8 cellular contexts compared by ENCODE assay signal in genomic region chr4:6926681-6927478, GRCh38. TPM values are rescaled to one million over a fixed set of nuclear protein-coding genes. Genes with fewer than 3 reads are reported as not detected.
A peak's percentile ranks its signal among the peaks of the same experiment; 100 is the strongest.
DNase-seq lines count a peak whose midpoint lies in the region; ATAC-seq lines count a peak whose summit lies in the region.

No MANE protein-coding gene starts in this region.

- POLR2A ChIA-PET in CD8-positive, alpha-beta memory T cell (lab: Charles Lee): interaction anchor here (0.6 to 1.1 kb wide), 4 partner anchors 8 to 252 kb away, joined by 3 to 6 read pairs (median 4); no protein-coding TSS in a partner anchor
- POLR2A ChIA-PET in activated CD4-positive, alpha-beta T cell treated with anti-CD3 and anti-CD28 coated beads for 36 hours (lab: Charles Lee): interaction anchor here (0.7 to 1.2 kb wide), 2 partner anchors 22 to 60 kb away, joined by 3 read pairs; no protein-coding TSS in a partner anchor

- intact Hi-C loops in activated CD4-positive, alpha-beta T cell treated with anti-CD3 and anti-CD28 coated beads for 36 hours (cut with DNase I, micrococcal nuclease): loop anchor here in 1 of 2 experiments (2.0 kb wide), 1 partner anchor 16 kb away; no protein-coding TSS in a partner anchor

- H3K9me3 Mint-ChIP-seq in CD8-positive, alpha-beta memory T cell: no peaks in the 10 kb centered on the region
- no peaks in the 10 kb centered on the region for H3K9me3 Mint-ChIP-seq in activated CD4-positive, alpha-beta T cell treated with anti-CD3 and anti-CD28 coated beads for 36 hours (ENCODE audit: low read depth)

- H3K27ac Mint-ChIP-seq in CD8-positive, alpha-beta memory T cell: peak overlapping the region; percentile 68 to 93 (median 85)
- H3K27ac Mint-ChIP-seq in activated CD4-positive, alpha-beta T cell treated with anti-CD3 and anti-CD28 coated beads for 36 hours: peak overlapping the region; percentile 78

- peak; percentile 33 to 65 (median 55) for DNase-seq in CD8-positive, alpha-beta memory T cell
- peak; percentile 72 for DNase-seq in activated CD4-positive, alpha-beta T cell treated with anti-CD3 and anti-CD28 coated beads for 36 hours
- DNase-seq in retina (peak; percentile 19), EL (no peak), hypothalamus (lab: John Stamatoyannopoulos, UW) (no peak)

- no peaks in the 10 kb centered on the region for H3K27me3 Mint-ChIP-seq in CD8-positive, alpha-beta memory T cell
- no peaks in the 10 kb centered on the region for H3K27me3 Mint-ChIP-seq in activated CD4-positive, alpha-beta T cell treated with anti-CD3 and anti-CD28 coated beads for 36 hours

- peak overlapping the region; percentile 14 to 83 (median 72) for H3K4me3 Mint-ChIP-seq in CD8-positive, alpha-beta memory T cell
- peak overlapping the region; percentile 33 for H3K4me3 Mint-ChIP-seq in activated CD4-positive, alpha-beta T cell treated with anti-CD3 and anti-CD28 coated beads for 36 hours

- peaks cover 21% of the 10 kb centered on the region for H3K36me3 ChIP-seq in CD8-positive, alpha-beta memory T cell (ENCODE audit: insufficient read depth, low read length)

- no peak overlapping the region for H3K27ac ChIP-seq in CD8-positive, alpha-beta memory T cell (ENCODE audit: low read depth, low read length)

- H3K4me3 ChIP-seq in CD8-positive, alpha-beta memory T cell (ENCODE audit: low read length): peak overlapping the region; percentile 40

- peaks cover 67 to 86% (median 79%) of the 10 kb centered on the region in 3 donors for H3K4me1 Mint-ChIP-seq in CD8-positive, alpha-beta memory T cell
- peaks cover 67% of the 10 kb centered on the region for H3K4me1 Mint-ChIP-seq in activated CD4-positive, alpha-beta T cell treated with anti-CD3 and anti-CD28 coated beads for 36 hours

- peaks cover 48% of the 10 kb centered on the region for H3K4me1 ChIP-seq in CD8-positive, alpha-beta memory T cell (ENCODE audit: insufficient read depth, low read length)

- CTCF ChIA-PET in CD8-positive, alpha-beta memory T cell (lab: Charles Lee): interaction anchor here (0.9 to 1.7 kb wide), 7 partner anchors 8 to 264 kb away, joined by 3 to 5 read pairs (median 4); no protein-coding TSS in a partner anchor
- CTCF ChIA-PET in activated CD4-positive, alpha-beta T cell treated with anti-CD3 and anti-CD28 coated beads for 36 hours (lab: Charles Lee): interaction anchor here (0.5 to 1.5 kb wide), 14 partner anchors 10 to 218 kb away, joined by 3 to 8 read pairs (median 3); no protein-coding TSS in a partner anchor

- ATAC-seq in activated CD4-positive, alpha-beta T cell treated with anti-CD3 and anti-CD28 coated beads for 36 hours: peak; percentile 67
- peak; percentile 8 for ATAC-seq in esophagus mucosa
- no peak for ATAC-seq in GM18502 (IDR thresholded peaks at IDR 0.05; ENCODE audit: poor library complexity, unreplicated experiment)
- ATAC-seq in GM21381 (IDR thresholded peaks at IDR 0.05; ENCODE audit: unreplicated experiment): no peak

- H3K27me3 ChIP-seq in CD8-positive, alpha-beta memory T cell (ENCODE audit: insufficient read depth, low read length, poor library complexity, severe bottlenecking): no peaks in the 10 kb centered on the region

- H3K9me3 ChIP-seq in CD8-positive, alpha-beta memory T cell (ENCODE audit: low read length): no peaks in the 10 kb centered on the region

- H3K36me3 Mint-ChIP-seq in CD8-positive, alpha-beta memory T cell: peaks cover 15 to 62% (median 15%) of the 10 kb centered on the region in 3 donors
- H3K36me3 Mint-ChIP-seq in activated CD4-positive, alpha-beta T cell treated with anti-CD3 and anti-CD28 coated beads for 36 hours (ENCODE audit: low read depth): peaks cover 53% of the 10 kb centered on the region

RNA-seq across cellular contexts. Expression of gene TBC1D14, which starts 17.3 kb away (rescaled TPM):
- total RNA-seq in CD8-positive, alpha-beta memory T cell: 10 to 100 TPM; 38.0 to 43.7 TPM
- polyA plus RNA-seq in CD8-positive, alpha-beta memory T cell: 48.5 TPM
- 10 to 100 TPM; 36.7 to 44.0 TPM for total RNA-seq in activated CD4-positive, alpha-beta T cell treated with anti-CD3 and anti-CD28 coated beads for 36 hours
- 48.1 TPM for total RNA-seq in esophagus mucosa

Comparison
In these comparisons a context has a peak if more than half of its experiments do, and no peak if none do; other contexts are left out.
1. DNase-seq: peak in CD8-positive, alpha-beta memory T cell (5 of 5), activated CD4-positive, alpha-beta T cell treated with anti-CD3 and anti-CD28 coated beads for 36 hours (single experiment) and retina (single experiment); none in EL (single experiment) and hypothalamus (0 of 51).
2. ATAC-seq: peak in activated CD4-positive, alpha-beta T cell treated with anti-CD3 and anti-CD28 coated beads for 36 hours (single experiment) and esophagus mucosa (single experiment); none in GM18502 (single experiment) and GM21381 (single experiment).